ENCODE assay signal across 1 cellular context in genomic region chr20:51594206-51594998, GRCh38.
TF ChIP-seq lines count a peak whose summit lies in the region.

No MANE protein-coding gene starts in this region.

TF ChIP-seq in HepG2, 621 proteins besides CTCF, POLR2A, EP300 and RAD21 (continued from another document):
- TF ChIP-seq ZNF670 (CRISPR knock-in tag; IDR thresholded peaks at IDR 0.05; ENCODE audit: borderline replicate concordance) (peak; percentile 61; the same call in 1 of the 2 replicates), HNRNPL (IDR thresholded peaks at IDR 0.05; ENCODE audit: low read depth, low read length) (no peak), ARNT2 (CRISPR knock-in tag; IDR thresholded peaks at IDR 0.05; ENCODE audit: low read depth) (0 out of 2 replicates have a peak, but pooled peaks have one; percentile 17), AHDC1 (CRISPR knock-in tag; IDR thresholded peaks at IDR 0.05; ENCODE audit: borderline replicate concordance) (0 out of 2 replicates have a peak, but pooled peaks have one; percentile 17), GFI1 (CRISPR knock-in tag; IDR thresholded peaks at IDR 0.05; ENCODE audit: borderline replicate concordance) (0 out of 2 replicates have a peak, but pooled peaks have one; percentile 38)
